Comparison of ENCODE assay signal across 7 cellular contexts in genomic region chr12:51371295-51371953, GRCh38. TPM values are rescaled to one million over a fixed set of nuclear protein-coding genes. Genes with fewer than 3 reads are reported as not detected.
DNase-seq lines count a peak whose midpoint lies in the region; ATAC-seq and TF ChIP-seq lines count a peak whose summit lies in the region.

No MANE protein-coding gene starts in this region.

- H3K36me3 ChIP-seq in HAP-1 (replicated peaks) (0 out of 2 replicates have a peak, but pooled peaks cover 3% of the 10 kb centered on the region), NT2/D1 (ENCODE audit: insufficient read depth, insufficient read length, low read length) (peaks cover 61% of the 10 kb centered on the region)

- H3K36me3 Mint-ChIP-seq in natural killer cell = peaks cover 9% of the 10 kb centered on the region

- peak overlapping the region; percentile 67 for H3K4me3 Mint-ChIP-seq in natural killer cell

- intact Hi-C loops in natural killer cell (cut with micrococcal nuclease) = no loop called here

- TF ChIP-seq CTCF in natural killer cell (IDR thresholded peaks at IDR 0.05) = no peak

- H3K9ac ChIP-seq in NT2/D1 (ENCODE audit: insufficient read length, low read depth) = peak overlapping the region; percentile 7

- H3K4me1 Mint-ChIP-seq in natural killer cell = peaks cover 33 to 40% of the 10 kb centered on the region in 2 donors

- peak overlapping the region; percentile 78 for H3K27ac ChIP-seq in epithelial cell of prostate

- no peaks in the 10 kb centered on the region for H3K9me3 ChIP-seq in HAP-1
- H3K9me3 ChIP-seq in NT2/D1 (ENCODE audit: insufficient read depth, low read length) = no peaks in the 10 kb centered on the region

- H3K27me3 Mint-ChIP-seq in natural killer cell (ENCODE audit: low read depth in 2 of 2) = no peaks in the 10 kb centered on the region

- peak overlapping the region; percentile 18 to 69 for H3K27ac Mint-ChIP-seq in natural killer cell

- in situ Hi-C loops in HAP-1 (cut with MboI; ENCODE audit: low sequenced_read_pairs) = no loop called here

- H3K9me3 Mint-ChIP-seq in natural killer cell = no peaks in the 10 kb centered on the region

- peak; percentile 34 to 60 for DNase-seq in HAP-1 (ENCODE audit: low spot score in 2 of 2)
- peak; percentile 95 for DNase-seq in NT2/D1 (ENCODE audit: low read depth, low spot score)
- DNase-seq in epithelial cell of prostate (ENCODE audit: low read depth, low spot score) = peak; percentile 61
- no peak for DNase-seq in natural killer cell
- DNase-seq in stimulated activated CD4-positive, alpha-beta T cell treated with anti-CD3 and anti-CD28 coated beads, Interleukin-4, amount 100 ng/mL, for 24 hours = no peak

- H3K27me3 ChIP-seq in HAP-1 (ENCODE audit: low read depth) (no peaks in the 10 kb centered on the region), NT2/D1 (ENCODE audit: insufficient read depth, insufficient read length) (no peaks in the 10 kb centered on the region)

- H3K4me1 ChIP-seq in HAP-1 (peaks cover 9% of the 10 kb centered on the region; the same call in 1 of the 2 replicates), NT2/D1 (ENCODE audit: insufficient read depth, insufficient read length) (peaks cover 11% of the 10 kb centered on the region)

- H3K4me3 ChIP-seq in HAP-1 (no peak overlapping the region), NT2/D1 (ENCODE audit: insufficient read length, low read depth) (no peak overlapping the region)

- ATAC-seq in natural killer cell = no peak
- no peak for ATAC-seq in HG03108 (IDR thresholded peaks at IDR 0.05; ENCODE audit: unreplicated experiment)
- no peak for ATAC-seq in GM21515 (IDR thresholded peaks at IDR 0.05; ENCODE audit: unreplicated experiment)

RNA-seq across cellular contexts. Expression of gene GALNT6, which starts 19.8 kb away (rescaled TPM):
- 10 to 100 TPM; 19.3 to 38.5 (median 33.9) TPM for total RNA-seq in natural killer cell

RNA-seq across cellular contexts. Expression of gene CELA1, which starts 24.9 kb away (rescaled TPM):
- under 1 TPM in 2 of 3 donors, not detected in 1; 0.53 to 0.66 TPM for total RNA-seq in natural killer cell

RNA-seq across cellular contexts. Expression of gene BIN2, which starts 47.5 kb away (rescaled TPM):
- total RNA-seq in natural killer cell = 100 to 1,000 TPM; 443 to 495 (median 478) TPM

RNA-seq across cellular contexts. Expression of gene SLC4A8, which starts 53.2 kb away (rescaled TPM):
- total RNA-seq in natural killer cell = 10 to 100 TPM in 2 of 3 donors, 1 to 10 TPM in 1; 9.8 to 19.2 (median 13.6) TPM

Comparison
In these comparisons a context has a peak if more than half of its experiments do, and no peak if none do; other contexts are left out.
1. DNase-seq: peak in HAP-1 (2 of 2), NT2/D1 (single experiment) and epithelial cell of prostate (single experiment); none in natural killer cell (single experiment) and stimulated activated CD4-positive, alpha-beta T cell treated with anti-CD3 and anti-CD28 coated beads, Interleukin-4, amount 100 ng/mL, for 24 hours (single experiment).